9 cellular contexts compared by ENCODE assay signal in genomic region chr4:161360982-161361381, GRCh38.
"Had no signal": no experiment of that assay in that cellular context is flagged by ENCODE, and none has a peak within 500 bp of the region (broad histone marks: within the 10 kb centered on the region; RNA-seq: fewer than 3 reads in every experiment).

No MANE protein-coding gene starts in this region.

- H3K9ac ChIP-seq: GM23248, KMS-11 had no signal

- H2AFZ ChIP-seq: GM23248 had no signal

- H3K27ac ChIP-seq: GM23248, HL-60, KMS-11 had no signal

- DNase-seq: GM23248, GOT3, H9, HCEC 1CT, Karpas-422, KBM-7 had no signal

- FAIRE-seq: H54 had no signal

- H3K4me2 ChIP-seq: KMS-11 had no signal

- H3K4me3 ChIP-seq: GM23248 had no signal
